ENCODE assay signal across 13 cellular contexts in the genomic region with DNA sequence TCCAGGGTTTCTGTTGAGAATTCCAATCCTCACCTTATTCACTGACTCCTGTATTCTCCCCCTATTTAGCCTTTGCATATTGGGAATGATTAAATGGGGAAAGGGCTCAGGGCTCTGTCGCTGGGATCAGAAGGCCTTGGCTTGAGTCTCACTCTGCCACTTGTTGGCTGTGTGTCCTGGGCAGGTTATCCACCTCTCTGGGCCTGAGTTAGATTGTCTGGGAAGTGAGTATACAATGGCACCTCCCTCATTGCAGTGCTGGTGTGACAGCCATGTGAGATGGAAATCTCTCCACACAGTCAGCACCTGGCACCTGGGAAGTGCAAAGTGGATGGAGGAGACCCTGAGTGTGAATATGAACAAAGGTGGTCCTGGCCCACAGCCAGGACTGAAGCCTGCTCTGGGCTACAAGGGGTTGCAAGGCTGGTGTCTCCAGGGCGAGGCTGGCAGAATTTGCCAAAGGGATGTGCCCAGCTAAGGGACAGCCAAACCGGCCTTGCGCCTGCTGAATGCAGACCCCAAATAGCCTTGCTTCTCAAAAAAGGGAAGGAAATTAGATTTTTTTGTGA.
DNase-seq lines count a peak whose midpoint lies in the region; ATAC-seq, FAIRE-seq and TF ChIP-seq lines count a peak whose summit lies in the region.
"Had no signal": no experiment of that assay in that cellular context is flagged by ENCODE, and none has a peak within 500 bp of the region (broad histone marks: within the 10 kb centered on the region; RNA-seq: fewer than 3 reads in every experiment).

No MANE protein-coding gene starts in this region.

- no peak overlapping the region for H3K4me3 Mint-ChIP-seq in natural killer cell treated with Interleukin-12 subunit alpha and Interleukin-12 subunit beta and Interleukin-15 and Interleukin-18, amount 100 ng/mL, for 72 hours
- H3K4me3 Mint-ChIP-seq in natural killer cell = no peak overlapping the region
- no peak overlapping the region for H3K4me3 Mint-ChIP-seq in chondrocyte (ENCODE audit: unreplicated experiment)
- H3K4me3 Mint-ChIP-seq: GM23338, H9, IgD-negative memory B cell had no signal

- no peaks in the 10 kb centered on the region for H3K4me1 Mint-ChIP-seq in natural killer cell treated with Interleukin-12 subunit alpha and Interleukin-12 subunit beta and Interleukin-15 and Interleukin-18, amount 100 ng/mL, for 72 hours (ENCODE audit: low read depth in 2 of 2)
- H3K4me1 Mint-ChIP-seq in natural killer cell = peaks cover 0 to under 1% of the 10 kb centered on the region in 2 donors
- H3K4me1 Mint-ChIP-seq in chondrocyte (ENCODE audit: low read depth) = peaks cover 10% of the 10 kb centered on the region
- H3K4me1 Mint-ChIP-seq: GM23338, H9, IgD-negative memory B cell had no signal

- intact Hi-C loops in natural killer cell (cut with micrococcal nuclease) = no loop called here
- intact Hi-C loops in sciatic nerve (cut with DNase I) = loop anchor here (2.0 kb wide), 1 partner anchor 25 kb away; no protein-coding TSS in a partner anchor
- intact Hi-C loops in pancreas (cut with DNase I) = no loop called here
- intact Hi-C loops in colonic mucosa (cut with DNase I) = no loop called here

- H3K4me3 ChIP-seq in pancreas (no peak overlapping the region), colonic mucosa (no peak overlapping the region)
- H3K4me3 ChIP-seq: A549, GM23338 had no signal

- no peak overlapping the region for H3K27ac Mint-ChIP-seq in natural killer cell treated with Interleukin-12 subunit alpha and Interleukin-12 subunit beta and Interleukin-15 and Interleukin-18, amount 100 ng/mL, for 72 hours
- no peak overlapping the region for H3K27ac Mint-ChIP-seq in natural killer cell
- H3K27ac Mint-ChIP-seq in chondrocyte (ENCODE audit: unreplicated experiment) = no peak overlapping the region
- H3K27ac Mint-ChIP-seq: GM23338, IgD-negative memory B cell had no signal

- WGBS in pancreas, 2 donors = 80 to 81% methylated on average over 4 of the region's 4 CpGs

- no peaks in the 10 kb centered on the region for H3K4me1 ChIP-seq in pancreas
- H3K4me1 ChIP-seq in colonic mucosa = no peaks in the 10 kb centered on the region
- H3K4me1 ChIP-seq: A549 had no signal

- no peak for FAIRE-seq in pancreas (lab: Jason Lieb, UNC)
- FAIRE-seq: A549, GM12891 had no signal

- peak in 1 of 2 donors; percentile 34 for ATAC-seq in natural killer cell treated with Interleukin-12 subunit alpha and Interleukin-12 subunit beta and Interleukin-15 and Interleukin-18, amount 100 ng/mL, for 72 hours
- ATAC-seq in natural killer cell (no peak), sciatic nerve (no peak), pancreas (no peak)
- ATAC-seq: A549, GM23338 had no signal

- peaks cover 20 to 23% of the 10 kb centered on the region in 2 donors for H3K27me3 Mint-ChIP-seq in natural killer cell treated with Interleukin-12 subunit alpha and Interleukin-12 subunit beta and Interleukin-15 and Interleukin-18, amount 100 ng/mL, for 72 hours
- H3K27me3 Mint-ChIP-seq in natural killer cell (ENCODE audit: low read depth in 2 of 2) = peaks cover 29 to 44% of the 10 kb centered on the region in 2 donors
- H3K27me3 Mint-ChIP-seq in chondrocyte (ENCODE audit: low read depth) = peaks cover 2% of the 10 kb centered on the region

- TF ChIP-seq CTCF in natural killer cell (IDR thresholded peaks at IDR 0.05) = no peak
- no peak for TF ChIP-seq CTCF in chondrocyte (IDR thresholded peaks at IDR 0.05)
- no peak for TF ChIP-seq CTCF in pancreas (IDR thresholded peaks at IDR 0.05)
- no peak for TF ChIP-seq CTCF in colonic mucosa (IDR thresholded peaks at IDR 0.05)

- H3K27ac ChIP-seq in pancreas (no peak overlapping the region), colonic mucosa (no peak overlapping the region)

- no peaks in the 10 kb centered on the region for H3K36me3 Mint-ChIP-seq in natural killer cell treated with Interleukin-12 subunit alpha and Interleukin-12 subunit beta and Interleukin-15 and Interleukin-18, amount 100 ng/mL, for 72 hours
- H3K36me3 Mint-ChIP-seq in natural killer cell (no peaks in the 10 kb centered on the region), chondrocyte (ENCODE audit: low read depth) (no peaks in the 10 kb centered on the region)
- H3K36me3 Mint-ChIP-seq: IgD-negative memory B cell had no signal

- peak; percentile 23 for DNase-seq in natural killer cell treated with Interleukin-12 subunit alpha and Interleukin-12 subunit beta and Interleukin-15 and Interleukin-18, amount 100 ng/mL, for 72 hours (ENCODE audit: low spot score)
- DNase-seq in natural killer cell = no peak
- peak; percentile 51 for DNase-seq in chondrocyte (ENCODE audit: low spot score)
- DNase-seq in sciatic nerve (ENCODE audit: low spot score) = peak; percentile 49
- DNase-seq in pancreas = no peak
- DNase-seq in colonic mucosa = no peak
- DNase-seq: Calu3, DMS 273 treated with DMSO at 0.1 percent for 48 hours, H9 had no signal

- H3K9ac ChIP-seq in colonic mucosa (ENCODE audit: low read depth in 2 of 2, low read length in 2 of 2) = no peak overlapping the region

- no peaks in the 10 kb centered on the region for H3K27me3 ChIP-seq in pancreas
- no peaks in the 10 kb centered on the region for H3K27me3 ChIP-seq in colonic mucosa

- no peaks in the 10 kb centered on the region for H3K36me3 ChIP-seq in pancreas
- no peaks in the 10 kb centered on the region for H3K36me3 ChIP-seq in colonic mucosa

- H3K9me3 ChIP-seq in pancreas = no peaks in the 10 kb centered on the region
- no peaks in the 10 kb centered on the region for H3K9me3 ChIP-seq in colonic mucosa
- H3K9me3 ChIP-seq: A549 had no signal

- H3K9me3 Mint-ChIP-seq in natural killer cell treated with Interleukin-12 subunit alpha and Interleukin-12 subunit beta and Interleukin-15 and Interleukin-18, amount 100 ng/mL, for 72 hours = no peaks in the 10 kb centered on the region
- H3K9me3 Mint-ChIP-seq in natural killer cell = no peaks in the 10 kb centered on the region
- no peaks in the 10 kb centered on the region for H3K9me3 Mint-ChIP-seq in chondrocyte (ENCODE audit: low read depth)
- H3K9me3 Mint-ChIP-seq: GM23338, H9, IgD-negative memory B cell had no signal

Comparison
In these comparisons a context has a peak if more than half of its experiments do, and no peak if none do; other contexts are left out.
1. DNase-seq: peak in natural killer cell treated with Interleukin-12 subunit alpha and Interleukin-12 subunit beta and Interleukin-15 and Interleukin-18, amount 100 ng/mL, for 72 hours (single experiment), chondrocyte (single experiment) and sciatic nerve (single experiment); none in natural killer cell (single experiment), pancreas (0 of 6) and colonic mucosa (single experiment).